8 cellular contexts compared by ENCODE assay signal in the genomic region with DNA sequence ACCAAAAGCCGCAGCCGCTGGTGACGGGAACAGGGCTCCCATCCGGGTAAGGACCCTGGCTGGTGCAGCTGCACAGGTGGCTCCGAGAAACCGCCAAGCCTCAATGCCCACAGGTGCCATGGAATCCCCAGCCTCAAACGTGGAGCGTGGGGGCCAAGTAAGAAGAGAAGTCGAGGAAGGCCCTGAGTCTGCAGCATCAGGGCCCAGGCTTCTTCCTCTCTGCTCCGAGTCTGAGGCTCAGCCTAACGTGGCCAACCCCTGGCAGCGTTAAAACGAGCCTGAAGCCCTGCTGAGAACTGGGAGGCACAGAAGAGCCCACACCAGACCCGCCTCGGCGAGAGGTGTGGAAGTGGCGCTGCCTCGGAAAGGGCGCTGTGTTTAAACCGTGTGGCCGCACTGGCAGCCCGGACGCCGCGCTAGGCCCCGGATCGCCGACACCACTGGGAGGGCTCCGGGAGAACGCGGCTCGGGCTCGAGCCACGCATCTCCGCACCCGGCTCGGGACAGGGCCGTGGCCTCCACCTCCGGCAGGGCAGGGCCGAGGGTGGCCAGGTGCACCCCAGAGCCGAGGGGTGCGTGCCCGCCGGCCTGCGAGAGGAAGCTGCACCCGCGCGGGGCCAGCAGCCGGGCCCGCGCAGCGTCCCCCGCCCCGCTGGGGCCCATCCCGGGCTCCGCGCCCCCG. TPM values are rescaled to one million over a fixed set of nuclear protein-coding genes. Genes with fewer than 3 reads are reported as not detected.
A peak's percentile ranks its signal among the peaks of the same experiment; 100 is the strongest.
DNase-seq lines count a peak whose midpoint lies in the region; ATAC-seq, FAIRE-seq and TF ChIP-seq lines count a peak whose summit lies in the region.

No MANE protein-coding gene starts in this region.

- DNase-seq in CD4-positive, alpha-beta memory T cell = no peak
- DNase-seq in adipocyte (ENCODE audit: low read depth) (peak; percentile 56), kidney (no peak), stomach (no peak), iPS-NIHi7 (ENCODE audit: extremely low spot score) (no peak), NCI-H345 treated with DMSO at 0.1 percent for 48 hours (lab: John Stamatoyannopoulos, UW; ENCODE audit: unreplicated experiment) (no peak)

- H3K9me3 ChIP-seq in CD4-positive, alpha-beta memory T cell (ENCODE audit: control insufficient read depth in 1 of 2, low read length in 2 of 2) = no peaks in the 10 kb centered on the region
- H3K9me3 ChIP-seq in adipocyte (ENCODE audit: control insufficient read depth, low read length) (no peaks in the 10 kb centered on the region), kidney (ENCODE audit: control insufficient read depth in 1 of 2, low read length in 2 of 2) (no peaks in the 10 kb centered on the region), stomach (no peaks in the 10 kb centered on the region)

- CTCF ChIA-PET in CD4-positive, alpha-beta memory T cell (lab: Charles Lee; ENCODE audit: partially characterized antibody) = interaction anchor here (2.2 kb wide), 1 partner anchor 10 kb away, joined by 10 read pairs; a partner anchor contains a TSS

- peaks cover 13% of the 10 kb centered on the region for H3K36me3 ChIP-seq in CD4-positive, alpha-beta memory T cell (ENCODE audit: insufficient read depth, low read length)
- H3K36me3 ChIP-seq in adipocyte (ENCODE audit: control insufficient read depth, insufficient read depth, low read length, severe bottlenecking) (peaks cover 30% of the 10 kb centered on the region), kidney (ENCODE audit: control insufficient read depth in 1 of 2, insufficient read depth in 2 of 2, low read length in 2 of 2) (peaks cover 0 to 18% of the 10 kb centered on the region in 2 donors), stomach (peaks cover 27 to 39% (median 37%) of the 10 kb centered on the region in 4 donors)

- no peaks in the 10 kb centered on the region for H3K27me3 Mint-ChIP-seq in CD4-positive, alpha-beta memory T cell

- H3K27me3 ChIP-seq in CD4-positive, alpha-beta memory T cell (ENCODE audit: insufficient read depth, low read length) = no peaks in the 10 kb centered on the region
- H3K27me3 ChIP-seq in adipocyte (replicated peaks; ENCODE audit: control insufficient read depth, insufficient read depth, low read length) = no peaks in the 10 kb centered on the region
- H3K27me3 ChIP-seq in stomach = no peaks in the 10 kb centered on the region

- no peak for FAIRE-seq in kidney (lab: Jason Lieb, UNC)

- TF ChIP-seq POLR2A in stomach (IDR thresholded peaks at IDR 0.05) = no peak

- 2 to 25% (median 4%) methylated on average over 15 to 58 of the region's 58 CpGs for WGBS in stomach, 5 donors

- TF ChIP-seq EP300 in stomach (IDR thresholded peaks at IDR 0.05) = no peak

- H3K4me3 Mint-ChIP-seq in CD4-positive, alpha-beta memory T cell = peak overlapping the region; percentile 81 to 89 (median 84)

- ATAC-seq in GM19455 (IDR thresholded peaks at IDR 0.05; ENCODE audit: unreplicated experiment) (peak; percentile 13), HG03558 (IDR thresholded peaks at IDR 0.05; ENCODE audit: extremely low read depth, unreplicated experiment) (peak; percentile 14)

- intact Hi-C loops in CD4-positive, alpha-beta memory T cell (cut with micrococcal nuclease) = loop anchor here (1.0 to 2.0 kb wide), 4 partner anchors 10 to 799 kb away; a partner anchor contains a TSS
- intact Hi-C loops in kidney (cut with DNase I) (no loop called here), stomach (cut with DNase I; ENCODE audit: low total_unique reads) (no loop called here)

- H3K27ac Mint-ChIP-seq in CD4-positive, alpha-beta memory T cell = peak overlapping the region in 6 of 7 donors; percentile 18 to 89 (median 67)

- peaks cover 14 to 16% of the 10 kb centered on the region in 2 donors for H3K36me3 Mint-ChIP-seq in CD4-positive, alpha-beta memory T cell

- H3K4me3 ChIP-seq in CD4-positive, alpha-beta memory T cell (ENCODE audit: low read length in 2 of 2) = peak overlapping the region in 1 of 2 donors; percentile 52
- H3K4me3 ChIP-seq in adipocyte (ENCODE audit: low read length) (peak overlapping the region; percentile 88), kidney (ENCODE audit: low read length in 2 of 2) (peak overlapping the region; percentile 67 to 68), stomach (peak overlapping the region; percentile 61 to 74 (median 66))

- H3K9ac ChIP-seq in adipocyte (ENCODE audit: low read length) = peak overlapping the region; percentile 90
- H3K9ac ChIP-seq in kidney (ENCODE audit: low read length in 2 of 2) = peak overlapping the region; percentile 60 to 67

- POLR2A ChIA-PET in CD4-positive, alpha-beta memory T cell (lab: Charles Lee; ENCODE audit: partially characterized antibody) = interaction anchor here (1.3 to 2.6 kb wide), 3 partner anchors 11 to 30 kb away, joined by 3 to 17 read pairs (median 6); a partner anchor contains a TSS

- no peak for TF ChIP-seq CTCF in kidney (IDR thresholded peaks at IDR 0.05; ENCODE audit: borderline replicate concordance, extremely low read depth, insufficient read depth)
- TF ChIP-seq CTCF in stomach (IDR thresholded peaks at IDR 0.05) = no peak

- peak overlapping the region; percentile 31 for H3K27ac ChIP-seq in CD4-positive, alpha-beta memory T cell (ENCODE audit: low read depth, low read length)
- no peak overlapping the region for H3K27ac ChIP-seq in kidney (ENCODE audit: low read depth in 2 of 2, low read length in 2 of 2)
- peak overlapping the region; percentile 15 to 78 (median 38) for H3K27ac ChIP-seq in stomach

- peaks cover 21% of the 10 kb centered on the region for H3K4me1 ChIP-seq in CD4-positive, alpha-beta memory T cell (ENCODE audit: insufficient read depth, low read length)
- peaks cover 13% of the 10 kb centered on the region for H3K4me1 ChIP-seq in adipocyte (ENCODE audit: control insufficient read depth, insufficient read depth, low read length)
- H3K4me1 ChIP-seq in kidney (ENCODE audit: control insufficient read depth in 1 of 2, insufficient read depth in 1 of 2, low read depth in 1 of 2, low read length in 2 of 2) = peaks cover 4 to 10% of the 10 kb centered on the region in 2 donors
- H3K4me1 ChIP-seq in stomach = peaks cover 27 to 57% (median 51%) of the 10 kb centered on the region in 4 donors

- no peaks in the 10 kb centered on the region for H3K9me3 Mint-ChIP-seq in CD4-positive, alpha-beta memory T cell

- H3K4me1 Mint-ChIP-seq in CD4-positive, alpha-beta memory T cell = peaks cover 5 to 24% (median 15%) of the 10 kb centered on the region in 4 donors

RNA-seq across cellular contexts. Expression of a gene that starts 0.7 kb away (rescaled TPM):
- total RNA-seq in CD4-positive, alpha-beta memory T cell = 10 to 100 TPM; 26.8 to 29.1 TPM
- 10 to 100 TPM in 1 of 2 donors, 1 to 10 TPM in 1; 3.6 to 13.7 TPM for polyA plus RNA-seq in CD4-positive, alpha-beta memory T cell
- total RNA-seq in kidney = 19.1 TPM
- 13.5 TPM for polyA plus RNA-seq in kidney (ENCODE audit: insufficient read depth, low read depth, low replicate concordance)
- 10 to 100 TPM in 4 of 5 donors, 1 to 10 TPM in 1; 9.4 to 40.6 (median 31.9) TPM for total RNA-seq in stomach
- polyA plus RNA-seq in stomach = 10 to 100 TPM; 17.0 to 30.0 (median 21.1) TPM

RNA-seq across cellular contexts. Expression of a gene that starts 10.9 kb away (rescaled TPM):
- total RNA-seq in CD4-positive, alpha-beta memory T cell = 10 to 100 TPM; 76.7 to 79.1 TPM
- polyA plus RNA-seq in CD4-positive, alpha-beta memory T cell = 10 to 100 TPM; 27.9 to 30.2 TPM
- total RNA-seq in kidney = 31.4 TPM
- 23.2 TPM for polyA plus RNA-seq in kidney (ENCODE audit: insufficient read depth, low read depth, low replicate concordance)
- 100 to 1,000 TPM in 1 of 5 donors, 10 to 100 TPM in 4; 14.3 to 134 (median 25.5) TPM for total RNA-seq in stomach
- 10 to 100 TPM; 14.9 to 39.6 (median 20.0) TPM for polyA plus RNA-seq in stomach

RNA-seq across cellular contexts. Expression of a gene that starts 15.9 kb away (rescaled TPM):
- total RNA-seq in CD4-positive, alpha-beta memory T cell = 10 to 100 TPM; 82.3 to 86.2 TPM
- polyA plus RNA-seq in CD4-positive, alpha-beta memory T cell = 10 to 100 TPM; 54.3 to 59.4 TPM
- total RNA-seq in kidney (88.9 TPM), stomach (100 to 1,000 TPM in 4 of 5 donors, 10 to 100 TPM in 1; 31.8 to 185 (median 148) TPM)
- polyA plus RNA-seq in kidney (ENCODE audit: insufficient read depth, low read depth, low replicate concordance) (42.3 TPM), stomach (100 to 1,000 TPM in 2 of 3 donors, 10 to 100 TPM in 1; 93.5 to 134 (median 128) TPM)

RNA-seq across cellular contexts. Expression of a gene that starts 29.2 kb away (rescaled TPM):
- 100 to 1,000 TPM in 1 of 2 experiments, 10 to 100 TPM in 1; 99.6 to 118 TPM for total RNA-seq in CD4-positive, alpha-beta memory T cell
- polyA plus RNA-seq in CD4-positive, alpha-beta memory T cell = 10 to 100 TPM in 1 of 2 donors, 1 to 10 TPM in 1; 6.7 to 35.5 TPM
- total RNA-seq in kidney (92.9 TPM), stomach (100 to 1,000 TPM in 3 of 5 donors, 10 to 100 TPM in 2; 77.3 to 419 (median 104) TPM)
- polyA plus RNA-seq in kidney (ENCODE audit: insufficient read depth, low read depth, low replicate concordance) (15.8 TPM), stomach (10 to 100 TPM; 23.9 to 34.7 (median 24.9) TPM)

RNA-seq across cellular contexts. Expression of a gene that starts 37.9 kb away (rescaled TPM):
- 10 to 100 TPM; 91.6 to 95.9 TPM for total RNA-seq in CD4-positive, alpha-beta memory T cell
- 10 to 100 TPM; 37.8 to 39.9 TPM for polyA plus RNA-seq in CD4-positive, alpha-beta memory T cell
- total RNA-seq in kidney (47.3 TPM), stomach (100 to 1,000 TPM in 1 of 5 donors, 10 to 100 TPM in 4; 23.3 to 282 (median 88.1) TPM)
- polyA plus RNA-seq in kidney (ENCODE audit: insufficient read depth, low read depth, low replicate concordance) (150 TPM), stomach (100 to 1,000 TPM; 115 to 183 (median 181) TPM)

Comparison
In these comparisons a context has a peak if more than half of its experiments do, and no peak if none do; other contexts are left out.
1. H3K27ac ChIP-seq: peak in CD4-positive, alpha-beta memory T cell (single experiment) and stomach (5 of 5); none in kidney (0 of 2).